ENCODE assay signal across 9 cellular contexts in the genomic region with DNA sequence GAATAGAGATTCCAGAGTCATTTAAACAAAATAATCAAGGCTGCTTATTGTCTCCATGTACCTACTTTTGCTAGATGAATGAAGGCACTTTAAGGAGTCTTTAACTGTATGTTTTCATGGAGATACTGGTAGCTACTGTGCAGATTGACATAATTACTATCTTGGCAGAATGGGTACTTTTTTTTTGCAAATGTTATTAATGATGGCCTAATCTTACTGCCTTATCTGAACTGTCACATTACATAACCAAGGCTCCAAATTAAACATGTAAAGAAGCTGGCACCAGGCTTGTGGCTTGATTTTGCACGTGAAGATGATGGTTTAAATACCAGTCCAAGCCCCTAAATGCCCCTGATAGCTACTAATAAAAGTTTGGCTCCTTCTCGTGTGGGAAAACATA. TPM values are rescaled to one million over a fixed set of nuclear protein-coding genes. Genes with fewer than 3 reads are reported as not detected.
DNase-seq lines count a peak whose midpoint lies in the region; ATAC-seq and TF ChIP-seq lines count a peak whose summit lies in the region.
"Had no signal": no experiment of that assay in that cellular context is flagged by ENCODE, and none has a peak within 500 bp of the region (broad histone marks: within the 10 kb centered on the region; RNA-seq: fewer than 3 reads in every experiment).

No MANE protein-coding gene starts in this region.

- POLR2A ChIA-PET in HEK293T (lab: Yijun Ruan, JAX): no interaction called here

- TF ChIP-seq CTCF in heart right ventricle (IDR thresholded peaks at IDR 0.05) (no peak), astrocyte of the cerebellum (IDR thresholded peaks at IDR 0.05; ENCODE audit: low read depth, low read length, missing control alignments) (no peak), upper lobe of right lung (IDR thresholded peaks at IDR 0.05) (no peak)

- H3K27ac ChIP-seq in heart right ventricle: peak overlapping the region; percentile 2 to 99 (median 99)
- H3K27ac ChIP-seq in muscle layer of colon (ENCODE audit: low read depth, low read length): peak overlapping the region; percentile 96
- no peak overlapping the region for H3K27ac ChIP-seq in upper lobe of right lung

- in situ Hi-C loops in astrocyte of the cerebellum (cut with HindIII; ENCODE audit: low sequenced_read_pairs): loop anchor here (5.0 to 10.0 kb wide), 2 partner anchors 207 to 274 kb away; no protein-coding TSS in a partner anchor

- H3K9me3 ChIP-seq in heart right ventricle (no peaks in the 10 kb centered on the region), muscle layer of colon (ENCODE audit: low read length) (no peaks in the 10 kb centered on the region), upper lobe of right lung (no peaks in the 10 kb centered on the region)

- H3K36me3 ChIP-seq in heart right ventricle: peaks cover 0 to 33% (median 17%) of the 10 kb centered on the region in 9 donors
- H3K36me3 ChIP-seq in muscle layer of colon (ENCODE audit: insufficient read depth, low read length): peaks cover 27% of the 10 kb centered on the region
- H3K36me3 ChIP-seq in upper lobe of right lung: peaks cover 28% of the 10 kb centered on the region

- peak overlapping the region; percentile 73 to 97 (median 84) for H3K4me3 ChIP-seq in heart right ventricle
- peak overlapping the region; percentile 72 for H3K4me3 ChIP-seq in astrocyte of the cerebellum (ENCODE audit: low read depth, low read length)
- peak overlapping the region; percentile 94 to 95 for H3K4me3 ChIP-seq in muscle layer of colon (ENCODE audit: low read depth in 1 of 2, low read length in 2 of 2)
- H3K4me3 ChIP-seq in upper lobe of right lung: peak overlapping the region; percentile 93

- 12 to 19% methylated on average over 2 of the region's 2 CpGs for WGBS in heart right ventricle, 2 donors

- H3K9ac ChIP-seq in muscle layer of colon (ENCODE audit: low read length): no peak overlapping the region

- DNase-seq in heart right ventricle: no peak
- DNase-seq in left cardiac atrium: no peak
- DNase-seq in astrocyte of the cerebellum (ENCODE audit: low read depth): no peak
- no peak for DNase-seq in upper lobe of right lung
- no peak for DNase-seq in HEK293T (ENCODE audit: extremely low spot score)
- DNase-seq in stimulated activated naive CD4-positive, alpha-beta T cell (lab: John Stamatoyannopoulos, UW): no peak
- DNase-seq: DMS79 had no signal

- H3K27me3 ChIP-seq in heart right ventricle (peaks cover 0 to 16% (median 0%) of the 10 kb centered on the region in 7 donors), muscle layer of colon (ENCODE audit: control insufficient read depth in 1 of 2, insufficient read depth in 2 of 2, low read length in 2 of 2) (no peaks in the 10 kb centered on the region), upper lobe of right lung (no peaks in the 10 kb centered on the region)

- peaks cover 12 to 63% (median 58%) of the 10 kb centered on the region in 9 donors for H3K4me1 ChIP-seq in heart right ventricle
- peaks cover 45% of the 10 kb centered on the region for H3K4me1 ChIP-seq in muscle layer of colon (ENCODE audit: insufficient read depth, low read length)
- peaks cover 43% of the 10 kb centered on the region for H3K4me1 ChIP-seq in upper lobe of right lung

- intact Hi-C loops in heart right ventricle (cut with DNase I) (loop anchor here in 5 of 10 donors (2.0 to 10.0 kb wide), 6 partner anchors 102 to 284 kb away; no protein-coding TSS in a partner anchor), left cardiac atrium (cut with DNase I) (loop anchor here (2.0 to 5.0 kb wide), 2 partner anchors 208 to 212 kb away; no protein-coding TSS in a partner anchor), upper lobe of right lung (cut with DNase I) (loop anchor here (5.0 to 10.0 kb wide), 2 partner anchors 207 to 284 kb away; no protein-coding TSS in a partner anchor)

- ATAC-seq in heart right ventricle (no peak), left cardiac atrium (no peak), upper lobe of right lung (no peak), GM19397 (IDR thresholded peaks at IDR 0.05; ENCODE audit: unreplicated experiment) (no peak)

- CTCF ChIA-PET in HEK293T (lab: Yijun Ruan, JAX): interaction anchor here (1.0 kb wide), 1 partner anchor 209 kb away, joined by 4 read pairs; no protein-coding TSS in a partner anchor

TF ChIP-seq in HEK293T, 16 proteins besides CTCF, POLR2A, EP300 and RAD21:
- no peak for TF ChIP-seq ZNF384 (IDR thresholded peaks at IDR 0.05)

RNA-seq across cellular contexts. Expression of gene TRIB2, which starts 4.0 kb away (rescaled TPM):
- total RNA-seq in heart right ventricle (10 to 100 TPM; 26.7 to 46.6 (median 36.5) TPM), left cardiac atrium (10 to 100 TPM; 32.5 to 43.6 TPM), upper lobe of right lung (50.7 TPM)
- 10 to 100 TPM; 31.7 to 57.2 TPM for polyA plus RNA-seq in heart right ventricle
